8 cellular contexts compared by ENCODE assay signal in genomic region chr6:16318538-16318937, GRCh38.
DNase-seq lines count a peak whose midpoint lies in the region; ATAC-seq, FAIRE-seq and TF ChIP-seq lines count a peak whose summit lies in the region.

No MANE protein-coding gene starts in this region.

- peak overlapping the region; percentile 91 to 97 (median 95) for H3K27ac Mint-ChIP-seq in naive thymus-derived CD4-positive, alpha-beta T cell
- no peak overlapping the region for H3K27ac Mint-ChIP-seq in stimulated activated memory B cell treated with anti-CD40 and anti-IgM and Interleukin-4, amounts not matched to agents 10 μg/mL and 1 μg/mL and 100 μg/mL, for 72 hours

- no peaks in the 10 kb centered on the region for H4K20me1 ChIP-seq in GM12878 (ENCODE audit: control insufficient read depth, insufficient read depth)

- peaks cover 37 to 68% (median 64%) of the 10 kb centered on the region in 7 donors for H3K4me1 Mint-ChIP-seq in naive thymus-derived CD4-positive, alpha-beta T cell
- peaks cover 50% of the 10 kb centered on the region for H3K4me1 Mint-ChIP-seq in stimulated activated memory B cell treated with anti-CD40 and anti-IgM and Interleukin-4, amounts not matched to agents 10 μg/mL and 1 μg/mL and 100 μg/mL, for 72 hours

- no peak for FAIRE-seq in GM12878 (lab: Jason Lieb, UNC)

- no peak for TF ChIP-seq POLR2A in GM12878 (IDR thresholded peaks at IDR 0.05; ENCODE audit: low read depth, low read length)

- no peak overlapping the region for H2AFZ ChIP-seq in GM12878 (ENCODE audit: control insufficient read depth, low read depth, low read length)

- H3K4me3 ChIP-seq in left ventricle myocardium inferior (no peak overlapping the region), GM12878 (no peak overlapping the region)
- no peak overlapping the region for H3K4me3 ChIP-seq in naive thymus-derived CD4-positive, alpha-beta T cell (ENCODE audit: low read length)

- H3K79me2 ChIP-seq in GM12878 (ENCODE audit: control insufficient read depth, insufficient read depth, low read length) = no peaks in the 10 kb centered on the region; the same call in 1 of the 2 replicates

- CTCF ChIA-PET in GM12878 (lab: Yijun Ruan, JAX) = interaction anchor here (0.5 to 9.3 kb wide), 12 partner anchors 8 to 445 kb away, joined by 3 to 53 read pairs (median 6); no protein-coding TSS in a partner anchor
- CTCF ChIA-PET in naive thymus-derived CD4-positive, alpha-beta T cell (lab: Charles Lee) = interaction anchor here (0.7 to 4.4 kb wide), 4 partner anchors 15 to 452 kb away, joined by 4 to 35 read pairs (median 4); no protein-coding TSS in a partner anchor

- POLR2A ChIA-PET in GM12878 (lab: Charles Lee) = interaction anchor here (1.0 to 1.1 kb wide), 2 partner anchors 21 to 26 kb away, joined by 3 read pairs; no protein-coding TSS in a partner anchor
- POLR2A ChIA-PET in naive thymus-derived CD4-positive, alpha-beta T cell (lab: Charles Lee) = interaction anchor here (0.6 to 1.0 kb wide), 3 partner anchors 10 to 441 kb away, joined by 3 to 6 read pairs (median 3); no protein-coding TSS in a partner anchor

- peak overlapping the region in 4 of 10 donors; percentile 29 to 85 (median 54) for H3K4me3 Mint-ChIP-seq in naive thymus-derived CD4-positive, alpha-beta T cell
- H3K4me3 Mint-ChIP-seq in stimulated activated memory B cell treated with anti-CD40 and anti-IgM and Interleukin-4, amounts not matched to agents 10 μg/mL and 1 μg/mL and 100 μg/mL, for 72 hours = no peak overlapping the region

- no peak for TF ChIP-seq RAD21 in GM12878 (IDR thresholded peaks at IDR 0.05; ENCODE audit: insufficient read depth, low read depth, low read length)

- no peak for TF ChIP-seq EP300 in GM12878 (IDR thresholded peaks at IDR 0.05; ENCODE audit: borderline replicate concordance in 1 of 2, control insufficient read depth in 1 of 2, low read depth in 2 of 2, low read length in 2 of 2)

- SMC1A ChIA-PET in GM12878 (lab: Charles Lee; ENCODE audit: uncharacterized antibody, unreplicated experiment) = interaction anchor here (0.8 to 3.5 kb wide), 5 partner anchors 14 to 193 kb away, joined by 3 to 16 read pairs (median 4); no protein-coding TSS in a partner anchor

- no TSS peak for BruUV-seq in GM12878 (replicated peaks; lab: Mats Ljungman, UMichigan)

- no peaks in the 10 kb centered on the region for H3K27me3 ChIP-seq in left ventricle myocardium inferior (ENCODE audit: low read depth)
- H3K27me3 ChIP-seq in GM12878 (replicated peaks in 1 of 2; ENCODE audit: control insufficient read depth in 2 of 2, insufficient read depth in 2 of 2, low read length in 1 of 2) = no peaks in the 10 kb centered on the region
- H3K27me3 ChIP-seq in naive thymus-derived CD4-positive, alpha-beta T cell (ENCODE audit: control insufficient read depth in 2 of 2, insufficient read depth in 2 of 2, low read length in 2 of 2) = no peaks in the 10 kb centered on the region

- intact Hi-C loops in left ventricle myocardium inferior (cut with micrococcal nuclease) = no loop called here
- intact Hi-C loops in cardiac septum (cut with DNase I) = loop anchor here (5.0 kb wide), 1 partner anchor 76 kb away; no protein-coding TSS in a partner anchor
- intact Hi-C loops in GM12878 (cut with micrococcal nuclease; ENCODE audit: unreplicated experiment) = no loop called here
- intact Hi-C loops in naive thymus-derived CD4-positive, alpha-beta T cell (cut with micrococcal nuclease) = loop anchor here in 1 of 2 donors (2.0 kb wide), 1 partner anchor 80 kb away; the partner anchor contains the start of gene GMPR

- 82% methylated on average over 6 of the region's 6 CpGs for WGBS in GM12878 (ENCODE audit: insufficient coverage, insufficient replicate concordance, low lambda C conversion rate, missing lambda C conversion rate)

- H3K27ac ChIP-seq in left ventricle myocardium inferior (replicated peaks) (peak overlapping the region; percentile 93), GM12878 (ENCODE audit: control insufficient read depth, insufficient read depth) (no peak overlapping the region)
- peak overlapping the region; percentile 84 for H3K27ac ChIP-seq in naive thymus-derived CD4-positive, alpha-beta T cell (ENCODE audit: low read depth, low read length)

- H3K9ac ChIP-seq in GM12878 (ENCODE audit: control insufficient read depth, insufficient read depth, low read length) = no peak overlapping the region

- RAD21 ChIA-PET in GM12878 (lab: Charles Lee; ENCODE audit: unreplicated experiment) = interaction anchor here (0.7 to 3.8 kb wide), 6 partner anchors 14 to 445 kb away, joined by 3 to 18 read pairs (median 6); no protein-coding TSS in a partner anchor

- in situ Hi-C loops in GM12878 (cut with MboI) = no loop called here

- peaks cover 0 to 8% (median 0%) of the 10 kb centered on the region in 5 donors for H3K36me3 Mint-ChIP-seq in naive thymus-derived CD4-positive, alpha-beta T cell
- H3K36me3 Mint-ChIP-seq in stimulated activated memory B cell treated with anti-CD40 and anti-IgM and Interleukin-4, amounts not matched to agents 10 μg/mL and 1 μg/mL and 100 μg/mL, for 72 hours = peaks cover 51% of the 10 kb centered on the region

- H3K36me3 ChIP-seq in left ventricle myocardium inferior (no peaks in the 10 kb centered on the region), GM12878 (ENCODE audit: control insufficient read depth in 2 of 2, insufficient read depth in 2 of 2, low read length in 1 of 2) (peaks cover 4 to 23% of the 10 kb centered on the region in 2 experiments; a peak in 2 of 4 replicates)
- H3K36me3 ChIP-seq in naive thymus-derived CD4-positive, alpha-beta T cell (ENCODE audit: control insufficient read depth in 2 of 3, insufficient read depth in 3 of 3, low read length in 3 of 3) = no peaks in the 10 kb centered on the region

- no peaks in the 10 kb centered on the region for H3K27me3 Mint-ChIP-seq in naive thymus-derived CD4-positive, alpha-beta T cell
- H3K27me3 Mint-ChIP-seq in stimulated activated memory B cell treated with anti-CD40 and anti-IgM and Interleukin-4, amounts not matched to agents 10 μg/mL and 1 μg/mL and 100 μg/mL, for 72 hours = no peaks in the 10 kb centered on the region

- no peak for ATAC-seq in GM12878
- ATAC-seq in naive thymus-derived CD4-positive, alpha-beta T cell = no peak
- no peak for ATAC-seq in stimulated activated memory B cell treated with anti-CD40 and anti-IgM and Interleukin-4, amounts not matched to agents 10 μg/mL and 1 μg/mL and 100 μg/mL, for 72 hours

- H3K9me3 ChIP-seq in left ventricle myocardium inferior (replicated peaks) = no peaks in the 10 kb centered on the region
- no peaks in the 10 kb centered on the region for H3K9me3 ChIP-seq in GM12878 (replicated peaks; ENCODE audit: control insufficient read depth, insufficient read depth, low read length)
- no peaks in the 10 kb centered on the region for H3K9me3 ChIP-seq in naive thymus-derived CD4-positive, alpha-beta T cell (ENCODE audit: control insufficient read depth in 2 of 3, low read length in 3 of 3)

- DNase-seq in left ventricle myocardium inferior (no peak), cardiac septum (ENCODE audit: low spot score) (no peak), GM12878 (ENCODE audit: low read depth, low spot score) (no peak), SIG-M5 treated with dmso at 0.1 percent for 504 hours (lab: John Stamatoyannopoulos, UW; ENCODE audit: unreplicated experiment) (no peak), activated gamma-delta T cell treated with Interleukin-2 at 50 U/mL for 16 hours (no peak), LoVo (ENCODE audit: low spot score) (no peak)
- DNase-seq in naive thymus-derived CD4-positive, alpha-beta T cell = peak in 1 of 9 donors; percentile 54

- H3K9me3 Mint-ChIP-seq in naive thymus-derived CD4-positive, alpha-beta T cell = peaks cover 0 to 2% (median 0%) of the 10 kb centered on the region in 11 donors
- no peaks in the 10 kb centered on the region for H3K9me3 Mint-ChIP-seq in stimulated activated memory B cell treated with anti-CD40 and anti-IgM and Interleukin-4, amounts not matched to agents 10 μg/mL and 1 μg/mL and 100 μg/mL, for 72 hours

- TF ChIP-seq CTCF in left ventricle myocardium inferior (IDR thresholded peaks at IDR 0.05; ENCODE audit: borderline replicate concordance) = no peak
- TF ChIP-seq CTCF in GM12878 (IDR thresholded peaks at IDR 0.05 in 2 of 3, conservative IDR thresholded peaks at IDR 0.05 in 1 of 3; ENCODE audit: control insufficient read depth in 2 of 3, extremely low read depth in 1 of 3, insufficient read depth in 1 of 3, low read depth in 3 of 3, low read length in 3 of 3) = no peak

- H3K4me2 ChIP-seq in GM12878 (ENCODE audit: control insufficient read depth, insufficient read depth) = no peak overlapping the region

- H3K4me1 ChIP-seq in left ventricle myocardium inferior (peaks cover 65% of the 10 kb centered on the region), GM12878 (ENCODE audit: control insufficient read depth, insufficient read depth, low read length) (peaks cover 31% of the 10 kb centered on the region)
- H3K4me1 ChIP-seq in naive thymus-derived CD4-positive, alpha-beta T cell (ENCODE audit: control insufficient read depth in 2 of 2, insufficient read depth in 2 of 2, low read length in 2 of 2) = peaks cover 52 to 63% of the 10 kb centered on the region in 2 donors

TF ChIP-seq in GM12878, 131 proteins besides CTCF, POLR2A, EP300 and RAD21:
- TF ChIP-seq BCL3 (IDR thresholded peaks at IDR 0.05; ENCODE audit: borderline replicate concordance, insufficient read depth, low read depth, low read length, poor library complexity, severe bottlenecking) (peak; percentile 40), CEBPB (IDR thresholded peaks at IDR 0.05; ENCODE audit: borderline replicate concordance in 1 of 2, low read depth in 2 of 2, low read length in 2 of 2) (no peak)
TF ChIP-seq in GM12878: peak in this region for 1.
